1 cellular context compared by ENCODE assay signal in the genomic region with DNA sequence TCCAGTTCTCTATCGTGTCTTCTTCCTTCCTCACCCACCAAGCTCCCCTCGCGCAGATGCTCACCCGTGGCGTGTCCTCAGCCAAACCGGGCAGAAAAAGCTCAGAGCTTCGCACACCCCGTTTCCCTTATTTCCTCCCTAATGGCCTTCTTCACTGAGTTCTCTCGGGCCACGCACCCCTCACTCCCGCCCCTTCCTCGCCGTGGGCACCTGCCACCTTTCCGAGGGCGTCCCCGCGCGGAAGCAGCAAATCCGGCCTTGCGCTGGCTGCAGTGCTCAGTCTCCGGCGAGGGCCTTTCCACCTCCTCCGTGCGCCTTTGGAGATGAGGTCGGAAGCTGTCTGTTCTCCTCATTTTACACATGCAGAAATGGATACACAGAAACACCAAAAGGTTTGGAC.
TF ChIP-seq lines count a peak whose summit lies in the region.

No MANE protein-coding gene starts in this region.

TF ChIP-seq in H1, 55 proteins besides CTCF, POLR2A, EP300 and RAD21:
- TF ChIP-seq EGR1 (IDR thresholded peaks at IDR 0.05; ENCODE audit: borderline replicate concordance, low read depth, low read length) (no peak), CBX8 (IDR thresholded peaks at IDR 0.05; ENCODE audit: borderline replicate concordance, low read depth, low read length) (no peak), RFX5 (IDR thresholded peaks at IDR 0.05; ENCODE audit: borderline replicate concordance, low read depth, low read length) (no peak), KDM4A (IDR thresholded peaks at IDR 0.05; ENCODE audit: low read depth, low read length, severe bottlenecking) (no peak), BCL11A (IDR thresholded peaks at IDR 0.05; ENCODE audit: low read depth in 2 of 2, low read length in 2 of 2) (no peak), RXRA (IDR thresholded peaks at IDR 0.05; ENCODE audit: insufficient read depth, low read depth, low read length) (no peak), SIRT6 (IDR thresholded peaks at IDR 0.05; ENCODE audit: low read length) (no peak), NANOG (IDR thresholded peaks at IDR 0.05; ENCODE audit: insufficient read depth, low read depth, low read length, poor library complexity, severe bottlenecking) (no peak), KDM5A (IDR thresholded peaks at IDR 0.05; ENCODE audit: low read length) (no peak), GABPA (IDR thresholded peaks at IDR 0.05; ENCODE audit: borderline replicate concordance, insufficient read depth, low read length) (no peak), SIN3A (conservative IDR thresholded peaks at IDR 0.05 in 1 of 2, IDR thresholded peaks at IDR 0.05 in 1 of 2; ENCODE audit: low read depth in 1 of 2, low read length in 2 of 2) (no peak)
- TF ChIP-seq, protein P1, sequence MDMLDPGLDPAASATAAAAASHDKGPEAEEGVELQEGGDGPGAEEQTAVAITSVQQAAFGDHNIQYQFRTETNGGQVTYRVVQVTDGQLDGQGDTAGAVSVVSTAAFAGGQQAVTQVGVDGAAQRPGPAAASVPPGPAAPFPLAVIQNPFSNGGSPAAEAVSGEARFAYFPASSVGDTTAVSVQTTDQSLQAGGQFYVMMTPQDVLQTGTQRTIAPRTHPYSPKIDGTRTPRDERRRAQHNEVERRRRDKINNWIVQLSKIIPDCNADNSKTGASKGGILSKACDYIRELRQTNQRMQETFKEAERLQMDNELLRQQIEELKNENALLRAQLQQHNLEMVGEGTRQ (IDR thresholded peaks at IDR 0.05; ENCODE audit: low read length): no peak
TF ChIP-seq in H1: peak in this region for 0.
